ENCODE assay signal across 12 cellular contexts in genomic region chrX:153651540-153652079, GRCh38. TPM values are rescaled to one million over a fixed set of nuclear protein-coding genes. Genes with fewer than 3 reads are reported as not detected.
A peak's percentile ranks its signal among the peaks of the same experiment; 100 is the strongest.
DNase-seq lines count a peak whose midpoint lies in the region; ATAC-seq and TF ChIP-seq lines count a peak whose summit lies in the region.
"Had no signal": no experiment of that assay in that cellular context is flagged by ENCODE, and none has a peak within 500 bp of the region (broad histone marks: within the 10 kb centered on the region; RNA-seq: fewer than 3 reads in every experiment).

No MANE protein-coding gene starts in this region.

- H3K36me3 ChIP-seq in HCT116 (ENCODE audit: control insufficient read depth in 1 of 2, insufficient read depth in 2 of 2, low read length in 2 of 2), result no peaks in the 10 kb centered on the region

- H3K4me2 ChIP-seq in HCT116 (ENCODE audit: low read length), result no peak overlapping the region

- no peak overlapping the region for H2AFZ ChIP-seq in HCT116 (ENCODE audit: low read depth, low read length, poor library complexity, severe bottlenecking)

- no peak for TF ChIP-seq POLR2A in HCT116 (IDR thresholded peaks at IDR 0.05; ENCODE audit: borderline replicate concordance, extremely low read depth, insufficient read depth, insufficient read length)

- POLR2A ChIA-PET in HCT116 (lab: Charles Lee), result no interaction called here

- no peak overlapping the region for H3K27ac ChIP-seq in HCT116 (ENCODE audit: low read depth, low read length)
- H3K27ac ChIP-seq: dorsolateral prefrontal cortex had no signal

- TF ChIP-seq RAD21 in HCT116 (IDR thresholded peaks at IDR 0.05; ENCODE audit: low read depth), result no peak

- H3K4me3 ChIP-seq in HCT116 (replicated peaks in 1 of 2; ENCODE audit: low read depth in 1 of 2, low read length in 2 of 2) (no peak overlapping the region), WI38 (ENCODE audit: low read depth, low read length) (no peak overlapping the region)
- H3K4me3 ChIP-seq: dorsolateral prefrontal cortex had no signal

- no peaks in the 10 kb centered on the region for H3K27me3 ChIP-seq in HCT116 (ENCODE audit: insufficient read depth, low read length)

- no peaks in the 10 kb centered on the region for H3K9me3 ChIP-seq in HCT116 (ENCODE audit: control insufficient read depth in 1 of 2, insufficient read depth in 1 of 2, low read depth in 1 of 2, low read length in 2 of 2)

- intact Hi-C loops in HCT116 (cut with micrococcal nuclease), result no loop called here

- RAD21 ChIA-PET in HCT116 (lab: Charles Lee; ENCODE audit: low non-redundant PET in 1 of 2, low total read pairs in 2 of 2, uncharacterized antibody in 2 of 2, unreplicated experiment in 2 of 2), result no interaction called here

- no peaks in the 10 kb centered on the region for H3K9me2 ChIP-seq in HCT116 (ENCODE audit: insufficient read depth)

- no peak overlapping the region for H3K9ac ChIP-seq in HCT116 (ENCODE audit: low read length)

- TF ChIP-seq CTCF in HCT116 (IDR thresholded peaks at IDR 0.05 in 2 of 3, conservative IDR thresholded peaks at IDR 0.05 in 1 of 3; ENCODE audit: borderline replicate concordance in 1 of 3, insufficient read depth in 1 of 3, low read depth in 2 of 3, low read length in 2 of 3), result peak in 2 of 3 experiments; percentile 39 to 45; a peak in 4 of 6 replicates
- peak; percentile 29; the same call in 1 of the 2 replicates for TF ChIP-seq CTCF in WI38 (IDR thresholded peaks at IDR 0.05; ENCODE audit: low read depth, low read length)

- ATAC-seq in HCT116 (peak; percentile 76), GM18498 (IDR thresholded peaks at IDR 0.05; ENCODE audit: unreplicated experiment) (no peak), GM18861 (IDR thresholded peaks at IDR 0.05; ENCODE audit: unreplicated experiment) (no peak)
- ATAC-seq: stimulated activated naive CD8-positive, alpha-beta T cell treated with anti-CD3 and anti-CD28 coated beads, Interleukin-15, amount 100 ng/mL, for 72 hours had no signal

- CTCF ChIA-PET in HCT116 (lab: Charles Lee), result no interaction called here

- no TSS peak for BruUV-seq in HCT116 (replicated peaks; lab: Mats Ljungman, UMichigan)

- no peaks in the 10 kb centered on the region for H4K20me1 ChIP-seq in HCT116 (ENCODE audit: insufficient read depth)

- peaks cover 0 to 7% of the 10 kb centered on the region in 2 experiments; a peak in 2 of 4 replicates for H3K4me1 ChIP-seq in HCT116 (ENCODE audit: control insufficient read depth in 1 of 2, insufficient read depth in 2 of 2, low read length in 2 of 2)

- DNase-seq in DMS53 (lab: John Stamatoyannopoulos, UW) (peak; percentile 42), DMS53 treated with DMSO at 0.1 percent for 48 hours (lab: John Stamatoyannopoulos, UW; ENCODE audit: unreplicated experiment) (no peak), HCT116 (ENCODE audit: low read depth, low spot score) (no peak), myocyte (ENCODE audit: low read depth) (peak; percentile 21), anterior cingulate cortex (lab: John Stamatoyannopoulos, UW) (no peak)
- DNase-seq: activated CD4-positive, alpha-beta memory T cell treated with anti-CD3 and anti-CD28 coated beads for 36 hours; stimulated activated naive CD8-positive, alpha-beta T cell treated with anti-CD3 and anti-CD28 coated beads, Interleukin-15, amount 100 ng/mL, for 72 hours had no signal

- H3K79me2 ChIP-seq in HCT116 (ENCODE audit: insufficient read depth, low read length), result no peaks in the 10 kb centered on the region

TF ChIP-seq in HCT116, 20 proteins besides CTCF, POLR2A, EP300 and RAD21:
- no peak for TF ChIP-seq EZH2phosphoT487 (IDR thresholded peaks at IDR 0.05; ENCODE audit: borderline replicate concordance)
- TF ChIP-seq EGR1 (IDR thresholded peaks at IDR 0.05; ENCODE audit: low read depth), result no peak
- TF ChIP-seq, protein P1, sequence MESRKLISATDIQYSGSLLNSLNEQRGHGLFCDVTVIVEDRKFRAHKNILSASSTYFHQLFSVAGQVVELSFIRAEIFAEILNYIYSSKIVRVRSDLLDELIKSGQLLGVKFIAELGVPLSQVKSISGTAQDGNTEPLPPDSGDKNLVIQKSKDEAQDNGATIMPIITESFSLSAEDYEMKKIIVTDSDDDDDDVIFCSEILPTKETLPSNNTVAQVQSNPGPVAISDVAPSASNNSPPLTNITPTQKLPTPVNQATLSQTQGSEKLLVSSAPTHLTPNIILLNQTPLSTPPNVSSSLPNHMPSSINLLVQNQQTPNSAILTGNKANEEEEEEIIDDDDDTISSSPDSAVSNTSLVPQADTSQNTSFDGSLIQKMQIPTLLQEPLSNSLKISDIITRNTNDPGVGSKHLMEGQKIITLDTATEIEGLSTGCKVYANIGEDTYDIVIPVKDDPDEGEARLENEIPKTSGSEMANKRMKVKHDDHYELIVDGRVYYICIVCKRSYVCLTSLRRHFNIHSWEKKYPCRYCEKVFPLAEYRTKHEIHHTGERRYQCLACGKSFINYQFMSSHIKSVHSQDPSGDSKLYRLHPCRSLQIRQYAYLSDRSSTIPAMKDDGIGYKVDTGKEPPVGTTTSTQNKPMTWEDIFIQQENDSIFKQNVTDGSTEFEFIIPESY (IDR thresholded peaks at IDR 0.05; ENCODE audit: extremely low read depth, insufficient replicate concordance, low read length), result no peak
- TF ChIP-seq EZH2 (IDR thresholded peaks at IDR 0.05), result no peak
- TF ChIP-seq JUND (IDR thresholded peaks at IDR 0.05), result no peak
- no peak for TF ChIP-seq ZFX (IDR thresholded peaks at IDR 0.05)
- TF ChIP-seq SP1 (IDR thresholded peaks at IDR 0.05; ENCODE audit: low read depth), result no peak
- no peak for TF ChIP-seq POLR2AphosphoS5 (IDR thresholded peaks at IDR 0.05; ENCODE audit: low read depth, low read length)
- no peak for TF ChIP-seq REST (IDR thresholded peaks at IDR 0.05; ENCODE audit: low read depth)
- TF ChIP-seq TCF7L2 (IDR thresholded peaks at IDR 0.05; ENCODE audit: borderline replicate concordance, extremely low read depth, insufficient read depth, insufficient read length), result no peak
- no peak for TF ChIP-seq YY1 (IDR thresholded peaks at IDR 0.05; ENCODE audit: extremely low read depth, insufficient replicate concordance, low read depth, low read length)
- no peak for TF ChIP-seq MAX (IDR thresholded peaks at IDR 0.05)
- TF ChIP-seq ELF1 (IDR thresholded peaks at IDR 0.05; ENCODE audit: borderline replicate concordance, low read depth), result no peak

RNA-seq across cellular contexts. Expression of gene DUSP9, which starts 4.6 kb away (rescaled TPM):
- total RNA-seq in HCT116 (2021; ENCODE audit: unreplicated experiment) (14.2 TPM), myocyte (not detected in 2 replicates)
- polyA plus RNA-seq in HCT116 (2012), result 10.5 and 10.6 TPM in 2 replicates
- polyA plus RNA-seq in myocyte (2012), result not detected
- total RNA-seq: skeletal muscle tissue had no signal

RNA-seq across cellular contexts. Expression of gene PNCK, which starts 22.0 kb away (rescaled TPM):
- 0.84 TPM for total RNA-seq in HCT116 (2021; ENCODE audit: unreplicated experiment)
- 0.26 and 0.64 TPM in 2 replicates for polyA plus RNA-seq in HCT116 (2012)
- 1.1 and 2.1 TPM in 2 replicates for total RNA-seq in myocyte
- 2.0 TPM for polyA plus RNA-seq in myocyte (2012)
- total RNA-seq: skeletal muscle tissue had no signal

RNA-seq across cellular contexts. Expression of gene SLC6A8, which starts 36.1 kb away (rescaled TPM):
- 101 TPM for total RNA-seq in HCT116 (2021; ENCODE audit: unreplicated experiment)
- polyA plus RNA-seq in HCT116 (2012), result 73.3 and 82.9 TPM in 2 replicates
- 20.7 and 39.8 TPM in 2 replicates for total RNA-seq in myocyte
- polyA plus RNA-seq in myocyte (2012), result 39.2 TPM

RNA-seq across cellular contexts. Expression of gene CCNQ, which starts 52.7 kb away (rescaled TPM):
- total RNA-seq in HCT116 (2021; ENCODE audit: unreplicated experiment), result 20.3 TPM
- 20.2 and 20.9 TPM in 2 replicates for polyA plus RNA-seq in HCT116 (2012)
- 32.6 and 35.1 TPM in 2 replicates for total RNA-seq in myocyte
- polyA plus RNA-seq in myocyte (2012), result 25.0 TPM

Comparison
In these comparisons a context has a peak if more than half of its experiments do, and no peak if none do; other contexts are left out.
1. DNase-seq: peak in DMS53 (single experiment) and myocyte (single experiment); none in DMS53 treated with DMSO at 0.1 percent for 48 hours (single experiment), HCT116 (single experiment) and anterior cingulate cortex (0 of 58).
2. RNA of gene DUSP9, which starts 4.6 kb away (total RNA-seq): 14.2 TPM in HCT116 (single experiment); not detected in myocyte; every median in the first group is over 10 times any median in the second.